27 cellular contexts compared by ENCODE assay signal in genomic region chr14:28272270-28272669, GRCh38.
"Had no signal": no experiment of that assay in that cellular context is flagged by ENCODE, and none has a peak within 500 bp of the region (broad histone marks: within the 10 kb centered on the region; RNA-seq: fewer than 3 reads in every experiment).

No MANE protein-coding gene starts in this region.

- H3K4me3 ChIP-seq: colonic mucosa, coronary artery, dorsolateral prefrontal cortex, esophagus muscularis mucosa, esophagus squamous epithelium, gastrocnemius medialis, gastroesophageal sphincter, heart left ventricle had no signal

- H3K4me1 ChIP-seq: colonic mucosa, esophagus muscularis mucosa, esophagus squamous epithelium, foreskin keratinocyte, gastrocnemius medialis, gastroesophageal sphincter, heart left ventricle had no signal

- H3K36me3 ChIP-seq: colonic mucosa, esophagus muscularis mucosa, esophagus squamous epithelium, gastrocnemius medialis, gastroesophageal sphincter, heart left ventricle had no signal

- H3K9me3 ChIP-seq: colonic mucosa, esophagus squamous epithelium, gastrocnemius medialis, gastroesophageal sphincter had no signal

- ATAC-seq: effector memory CD8-positive, alpha-beta T cell; esophagus mucosa; foreskin keratinocyte; gastrocnemius medialis; gastroesophageal sphincter; heart left ventricle had no signal

- DNase-seq: colonic mucosa; cortex of kidney; dermis blood vessel endothelial cell; dorsolateral prefrontal cortex; effector CD4-positive, alpha-beta T cell; effector CD8-positive, alpha-beta T cell; effector memory CD4-positive, alpha-beta T cell; effector memory CD8-positive, alpha-beta T cell; endodermal cell; erythroblast; esophagus squamous epithelium; foreskin fibroblast; foreskin keratinocyte; foreskin melanocyte; gastrocnemius medialis; glutamatergic neuron; head of caudate nucleus; heart left ventricle had no signal

- H3K27ac ChIP-seq: colonic mucosa, coronary artery, dorsolateral prefrontal cortex, epithelial cell of prostate, esophagus muscularis mucosa, esophagus squamous epithelium, foreskin keratinocyte, gastrocnemius medialis, gastroesophageal sphincter, heart left ventricle had no signal

- H3K27me3 ChIP-seq: colonic mucosa, dorsolateral prefrontal cortex, esophagus muscularis mucosa, esophagus squamous epithelium, foreskin keratinocyte, gastrocnemius medialis, gastroesophageal sphincter, heart left ventricle had no signal

- FAIRE-seq: colon, endometrium, endothelial cell of umbilical vein, frontal cortex had no signal
